Comparison of ENCODE assay signal across 1 cellular context in the genomic region with DNA sequence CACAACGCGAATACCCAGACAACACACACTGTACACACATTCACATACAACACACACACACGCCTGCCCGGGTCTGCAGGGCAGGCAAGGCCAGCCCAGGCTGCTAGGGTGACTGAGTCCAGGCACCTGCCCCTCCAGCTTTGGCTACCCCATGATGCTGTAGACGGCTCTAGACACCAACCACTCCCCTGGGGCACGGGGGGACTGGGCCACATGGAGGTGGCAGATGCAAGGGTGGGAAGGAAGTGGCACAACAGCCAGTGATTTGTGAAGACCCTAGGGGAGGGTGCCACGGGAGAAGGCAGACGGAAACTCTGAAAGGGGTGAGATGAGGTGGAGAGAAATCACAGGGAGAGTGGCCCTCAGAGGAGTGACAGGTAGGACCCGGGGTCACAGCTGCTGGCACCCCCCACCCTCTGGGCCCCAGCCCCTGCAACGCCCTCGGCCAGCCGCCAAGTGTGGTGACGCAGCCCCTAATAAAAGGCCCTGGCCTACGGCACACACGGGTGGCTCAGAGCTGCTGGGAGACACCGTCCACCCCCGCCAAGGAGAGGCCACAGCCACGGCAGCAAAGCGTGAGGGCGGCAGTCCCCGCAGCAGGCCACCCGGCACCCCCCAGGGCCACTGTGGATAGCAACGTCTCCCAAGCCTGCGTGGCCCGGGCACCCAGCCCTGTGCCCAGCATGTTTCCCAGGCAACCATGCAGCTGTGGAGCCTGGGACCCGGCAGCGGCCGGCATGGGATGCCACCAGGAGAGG.
TF ChIP-seq lines count a peak whose summit lies in the region.

No MANE protein-coding gene starts in this region.

TF ChIP-seq in HepG2, 621 proteins besides CTCF, POLR2A, EP300 and RAD21:
- TF ChIP-seq FOXC1 (CRISPR knock-in tag; IDR thresholded peaks at IDR 0.05; ENCODE audit: borderline replicate concordance) (no peak), ZNF251 (CRISPR knock-in tag; IDR thresholded peaks at IDR 0.05) (no peak), ESRRA (CRISPR knock-in tag; IDR thresholded peaks at IDR 0.05; ENCODE audit: low read depth) (no peak), KDM1A (CRISPR knock-in tag; IDR thresholded peaks at IDR 0.05) (no peak), ZBTB42 (CRISPR knock-in tag; IDR thresholded peaks at IDR 0.05) (no peak), KDM6A (CRISPR knock-in tag; IDR thresholded peaks at IDR 0.05; ENCODE audit: low read depth) (no peak), FOXK1 (CRISPR knock-in tag; IDR thresholded peaks at IDR 0.05; ENCODE audit: borderline replicate concordance, low read depth) (no peak)
- TF ChIP-seq, protein P1, sequence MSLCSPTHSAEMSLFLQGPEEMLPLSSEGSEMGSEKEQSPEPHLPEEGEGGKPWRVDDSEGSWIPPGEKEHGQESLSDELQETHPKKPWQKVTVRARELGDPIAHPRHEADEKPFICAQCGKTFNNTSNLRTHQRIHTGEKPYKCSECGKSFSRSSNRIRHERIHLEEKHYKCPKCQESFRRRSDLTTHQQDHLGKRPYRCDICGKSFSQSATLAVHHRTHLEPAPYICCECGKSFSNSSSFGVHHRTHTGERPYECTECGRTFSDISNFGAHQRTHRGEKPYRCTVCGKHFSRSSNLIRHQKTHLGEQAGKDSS (CRISPR knock-in tag; IDR thresholded peaks at IDR 0.05; ENCODE audit: borderline replicate concordance, low read depth), result no peak
- TF ChIP-seq, protein P2, sequence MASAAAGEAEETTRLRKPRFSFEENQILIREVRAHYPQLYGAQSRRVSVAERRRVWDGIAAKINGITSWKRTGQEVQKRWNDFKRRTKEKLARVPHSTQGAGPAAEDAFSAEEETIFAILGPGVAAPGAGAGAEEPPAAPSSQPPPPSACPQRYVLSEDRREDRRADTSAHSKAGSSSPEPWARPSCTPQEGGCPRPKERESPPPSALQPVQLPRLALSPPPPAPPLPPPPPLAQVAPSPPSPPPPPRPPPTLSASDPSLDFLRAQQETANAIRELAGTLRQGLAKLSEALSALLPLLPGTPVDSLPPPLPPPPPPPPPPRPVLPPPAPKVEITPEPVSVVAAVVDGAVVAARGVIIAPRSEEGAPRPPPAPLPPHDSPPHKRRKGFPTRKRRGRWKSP (CRISPR knock-in tag; IDR thresholded peaks at IDR 0.05), result no peak
